ENCODE assay signal across 18 cellular contexts in the genomic region with DNA sequence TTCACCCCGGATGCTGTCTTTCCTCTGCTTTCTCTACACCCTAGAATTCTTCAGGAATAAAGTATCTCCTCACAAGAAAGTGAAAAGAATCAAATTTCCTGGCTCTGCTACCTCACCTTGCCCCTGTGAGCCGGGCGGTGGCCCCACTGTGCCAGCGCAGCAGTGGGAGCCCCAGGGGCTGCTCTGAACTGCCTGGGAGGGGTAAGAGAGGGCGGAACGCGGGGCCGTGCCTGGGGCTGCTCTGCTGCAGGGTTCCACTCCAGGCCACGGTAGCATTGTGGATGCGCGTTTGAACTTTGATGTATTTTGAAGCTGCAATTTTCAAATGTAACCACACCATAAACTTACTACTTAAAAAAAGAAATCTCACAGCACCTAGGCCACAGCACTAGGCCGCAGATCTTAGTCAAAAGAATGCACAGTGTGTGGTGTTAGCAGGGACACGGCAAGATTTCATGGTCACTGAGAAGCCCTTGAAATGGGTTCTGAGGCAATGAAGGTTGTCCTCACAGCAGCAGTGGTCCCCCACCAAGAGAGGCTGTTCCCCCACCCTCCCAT. TPM values are rescaled to one million over a fixed set of nuclear protein-coding genes. Genes with fewer than 3 reads are reported as not detected.
DNase-seq lines count a peak whose midpoint lies in the region; ATAC-seq, FAIRE-seq and TF ChIP-seq lines count a peak whose summit lies in the region.
"Had no signal": no experiment of that assay in that cellular context is flagged by ENCODE, and none has a peak within 500 bp of the region (broad histone marks: within the 10 kb centered on the region; RNA-seq: fewer than 3 reads in every experiment).

No MANE protein-coding gene starts in this region.

- H3K9me3 Mint-ChIP-seq in CD4-positive, alpha-beta T cell = no peaks in the 10 kb centered on the region
- H3K9me3 Mint-ChIP-seq in activated CD8-positive, alpha-beta T cell treated with anti-CD3 and anti-CD28 coated beads, Interleukin-2, amount 10 ng/mL, durations not matched to agents 7 days and 5 days (ENCODE audit: insufficient read depth) = no peaks in the 10 kb centered on the region
- H3K9me3 Mint-ChIP-seq in naive thymus-derived CD4-positive, alpha-beta T cell = no peaks in the 10 kb centered on the region
- no peaks in the 10 kb centered on the region for H3K9me3 Mint-ChIP-seq in T-helper 2 cell treated with Interferon-gamma antibody and Interleukin-4, amounts not matched to agents 5 μg/mL and 100 μg/mL, for 36 hours

- no peaks in the 10 kb centered on the region for H3K27me3 Mint-ChIP-seq in CD4-positive, alpha-beta T cell
- H3K27me3 Mint-ChIP-seq in activated CD8-positive, alpha-beta T cell treated with anti-CD3 and anti-CD28 coated beads, Interleukin-2, amount 10 ng/mL, durations not matched to agents 7 days and 5 days (ENCODE audit: low read depth) = no peaks in the 10 kb centered on the region
- H3K27me3 Mint-ChIP-seq in naive thymus-derived CD4-positive, alpha-beta T cell = no peaks in the 10 kb centered on the region
- H3K27me3 Mint-ChIP-seq in T-helper 2 cell treated with Interferon-gamma antibody and Interleukin-4, amounts not matched to agents 5 μg/mL and 100 μg/mL, for 36 hours (ENCODE audit: low read depth) = no peaks in the 10 kb centered on the region

- no peak for TF ChIP-seq CTCF in CD4-positive, alpha-beta T cell (IDR thresholded peaks at IDR 0.05)

- H3K9me3 ChIP-seq in CD4-positive, alpha-beta T cell (ENCODE audit: control insufficient read depth, low read length) = no peaks in the 10 kb centered on the region
- H3K9me3 ChIP-seq in naive thymus-derived CD4-positive, alpha-beta T cell (ENCODE audit: control insufficient read depth in 2 of 3, low read length in 3 of 3) = no peaks in the 10 kb centered on the region

- peaks cover 23 to 35% of the 10 kb centered on the region in 2 donors for H3K4me1 ChIP-seq in naive thymus-derived CD4-positive, alpha-beta T cell (ENCODE audit: control insufficient read depth in 2 of 2, insufficient read depth in 2 of 2, low read length in 2 of 2)

- no peaks in the 10 kb centered on the region for H3K27me3 ChIP-seq in CD4-positive, alpha-beta T cell (ENCODE audit: control insufficient read depth, insufficient read depth, low read length)
- H3K27me3 ChIP-seq in naive thymus-derived CD4-positive, alpha-beta T cell (ENCODE audit: control insufficient read depth in 2 of 2, insufficient read depth in 2 of 2, low read length in 2 of 2) = no peaks in the 10 kb centered on the region

- no peak overlapping the region for H3K4me3 ChIP-seq in naive thymus-derived CD4-positive, alpha-beta T cell (ENCODE audit: low read length)

- H3K36me3 ChIP-seq in naive thymus-derived CD4-positive, alpha-beta T cell (ENCODE audit: control insufficient read depth in 2 of 3, insufficient read depth in 3 of 3, low read length in 3 of 3) = no peaks in the 10 kb centered on the region

- FAIRE-seq in GM12891 (lab: Jason Lieb, UNC) = peak; percentile 9
- FAIRE-seq: HTR-8/SVneo had no signal

- no peak for TF ChIP-seq POLR2A in GM12891 (IDR thresholded peaks at IDR 0.05; ENCODE audit: low read depth, low read length)

- intact Hi-C loops in CD4-positive, alpha-beta T cell (cut with DNase I, micrococcal nuclease) = no loop called here
- intact Hi-C loops in naive thymus-derived CD4-positive, alpha-beta T cell (cut with micrococcal nuclease) = loop anchor here in 1 of 2 donors (5.0 kb wide), 1 partner anchor 79 kb away; no protein-coding TSS in a partner anchor

- peaks cover 48% of the 10 kb centered on the region for H3K4me1 Mint-ChIP-seq in CD4-positive, alpha-beta T cell (ENCODE audit: low read depth)
- H3K4me1 Mint-ChIP-seq in activated CD8-positive, alpha-beta T cell treated with anti-CD3 and anti-CD28 coated beads, Interleukin-2, amount 10 ng/mL, durations not matched to agents 7 days and 5 days (ENCODE audit: low read depth) = peaks cover 85% of the 10 kb centered on the region
- H3K4me1 Mint-ChIP-seq in naive thymus-derived CD4-positive, alpha-beta T cell = peaks cover 17 to 70% (median 33%) of the 10 kb centered on the region in 7 donors
- H3K4me1 Mint-ChIP-seq in T-helper 2 cell treated with Interferon-gamma antibody and Interleukin-4, amounts not matched to agents 5 μg/mL and 100 μg/mL, for 36 hours (ENCODE audit: low read depth) = peaks cover 69% of the 10 kb centered on the region

- no peak overlapping the region for H3K27ac Mint-ChIP-seq in CD4-positive, alpha-beta T cell
- peak overlapping the region; percentile 97 for H3K27ac Mint-ChIP-seq in activated CD8-positive, alpha-beta T cell treated with anti-CD3 and anti-CD28 coated beads, Interleukin-2, amount 10 ng/mL, durations not matched to agents 7 days and 5 days
- no peak overlapping the region for H3K27ac Mint-ChIP-seq in naive thymus-derived CD4-positive, alpha-beta T cell
- H3K27ac Mint-ChIP-seq in T-helper 2 cell treated with Interferon-gamma antibody and Interleukin-4, amounts not matched to agents 5 μg/mL and 100 μg/mL, for 36 hours = no peak overlapping the region

- H3K27ac ChIP-seq in CD4-positive, alpha-beta T cell (ENCODE audit: low read depth, low read length) = no peak overlapping the region
- H3K27ac ChIP-seq in naive thymus-derived CD4-positive, alpha-beta T cell (ENCODE audit: low read depth, low read length) = no peak overlapping the region
- H3K27ac ChIP-seq: C4-2B, HL-60 had no signal

- H3K36me3 Mint-ChIP-seq in CD4-positive, alpha-beta T cell (ENCODE audit: low read depth) = no peaks in the 10 kb centered on the region
- no peaks in the 10 kb centered on the region for H3K36me3 Mint-ChIP-seq in activated CD8-positive, alpha-beta T cell treated with anti-CD3 and anti-CD28 coated beads, Interleukin-2, amount 10 ng/mL, durations not matched to agents 7 days and 5 days (ENCODE audit: low read depth)
- H3K36me3 Mint-ChIP-seq in naive thymus-derived CD4-positive, alpha-beta T cell = no peaks in the 10 kb centered on the region
- H3K36me3 Mint-ChIP-seq in T-helper 2 cell treated with Interferon-gamma antibody and Interleukin-4, amounts not matched to agents 5 μg/mL and 100 μg/mL, for 36 hours (ENCODE audit: low read depth) = no peaks in the 10 kb centered on the region

- ATAC-seq in CD4-positive, alpha-beta T cell (ENCODE audit: poor library complexity) = peak; percentile 35
- ATAC-seq in activated CD8-positive, alpha-beta T cell treated with anti-CD3 and anti-CD28 coated beads, Interleukin-2, amount 10 ng/mL, durations not matched to agents 7 days and 5 days = no peak
- peak; percentile 28 for ATAC-seq in naive thymus-derived CD4-positive, alpha-beta T cell
- no peak for ATAC-seq in activated CD4-positive, CD25-positive, alpha-beta regulatory T cell treated with anti-CD3 and anti-CD28 coated beads, Interleukin-2, amount 50 U/mL, for 24 hours
- ATAC-seq in GM21390 (IDR thresholded peaks at IDR 0.05; ENCODE audit: unreplicated experiment) = no peak
- ATAC-seq: HCT116, PC-3 had no signal

- POLR2A ChIA-PET in CD4-positive, alpha-beta T cell (lab: Charles Lee) = no interaction called here
- POLR2A ChIA-PET in activated CD8-positive, alpha-beta T cell treated with anti-CD3 and anti-CD28 coated beads, Interleukin-2, amount 10 ng/mL, durations not matched to agents 7 days and 5 days (lab: Charles Lee) = interaction anchor here (3.6 to 5.1 kb wide), 2 partner anchors 20 to 45 kb away, joined by 27 to 37 read pairs; no protein-coding TSS in a partner anchor
- POLR2A ChIA-PET in naive thymus-derived CD4-positive, alpha-beta T cell (lab: Charles Lee) = interaction anchor here (0.9 kb wide), 1 partner anchor 46 kb away, joined by 3 read pairs; no protein-coding TSS in a partner anchor

- no peak for DNase-seq in CD4-positive, alpha-beta T cell
- no peak for DNase-seq in GM12891 (ENCODE audit: insufficient read length, low spot score)
- DNase-seq in activated CD8-positive, alpha-beta T cell treated with anti-CD3 and anti-CD28 coated beads, Interleukin-2, amount 10 ng/mL, durations not matched to agents 7 days and 5 days = no peak
- DNase-seq in naive thymus-derived CD4-positive, alpha-beta T cell = no peak
- DNase-seq in T-helper 2 cell treated with Interferon-gamma antibody and Interleukin-4, amounts not matched to agents 5 μg/mL and 100 μg/mL, for 36 hours (ENCODE audit: low spot score) = no peak
- DNase-seq: DMS53, NCI-H1048, NCI-H1436 treated with DMSO at 0.1 percent for 48 hours, NCI-H2029 treated with DMSO at 0.1 percent for 48 hours, NCI-H2171 treated with DMSO at 0.1 percent for 48 hours, NCI-H748 treated with DMSO at 0.1 percent for 48 hours, PC-3 had no signal

- CTCF ChIA-PET in CD4-positive, alpha-beta T cell (lab: Charles Lee) = no interaction called here
- CTCF ChIA-PET in activated CD8-positive, alpha-beta T cell treated with anti-CD3 and anti-CD28 coated beads, Interleukin-2, amount 10 ng/mL, durations not matched to agents 7 days and 5 days (lab: Charles Lee) = interaction anchor here (0.7 to 3.7 kb wide), 4 partner anchors 18 to 80 kb away, joined by 3 to 40 read pairs (median 16); no protein-coding TSS in a partner anchor
- CTCF ChIA-PET in naive thymus-derived CD4-positive, alpha-beta T cell (lab: Charles Lee) = no interaction called here

- no peak overlapping the region for H3K4me3 Mint-ChIP-seq in CD4-positive, alpha-beta T cell
- H3K4me3 Mint-ChIP-seq in activated CD8-positive, alpha-beta T cell treated with anti-CD3 and anti-CD28 coated beads, Interleukin-2, amount 10 ng/mL, durations not matched to agents 7 days and 5 days = no peak overlapping the region
- H3K4me3 Mint-ChIP-seq in naive thymus-derived CD4-positive, alpha-beta T cell = peak overlapping the region in 1 of 10 donors; percentile 25
- no peak overlapping the region for H3K4me3 Mint-ChIP-seq in T-helper 2 cell treated with Interferon-gamma antibody and Interleukin-4, amounts not matched to agents 5 μg/mL and 100 μg/mL, for 36 hours

TF ChIP-seq in GM12891, 5 proteins besides CTCF, POLR2A, EP300 and RAD21:
- TF ChIP-seq SPI1 (IDR thresholded peaks at IDR 0.05; ENCODE audit: low read depth, low read length) (no peak), PAX5 (IDR thresholded peaks at IDR 0.05; ENCODE audit: insufficient read depth, low read length, severe bottlenecking) (no peak), TAF1 (IDR thresholded peaks at IDR 0.05; ENCODE audit: low read depth, low read length) (no peak), POU2F2 (IDR thresholded peaks at IDR 0.05; ENCODE audit: low read depth, low read length) (no peak), POLR2AphosphoS5 (IDR thresholded peaks at IDR 0.05; ENCODE audit: low read depth, low read length) (no peak)

RNA-seq across cellular contexts. Expression of a gene that starts 57.5 kb away (rescaled TPM):
- 10 to 100 TPM; 69.9 to 83.4 TPM for total RNA-seq in CD4-positive, alpha-beta T cell
- polyA plus RNA-seq in GM12891 (2012; ENCODE audit: low read depth, missing spikeins) = 2.4 TPM
- total RNA-seq in activated CD8-positive, alpha-beta T cell treated with anti-CD3 and anti-CD28 coated beads, Interleukin-2, amount 10 ng/mL, durations not matched to agents 7 days and 5 days = 10 to 100 TPM; 14.4 to 14.7 TPM
- total RNA-seq in naive thymus-derived CD4-positive, alpha-beta T cell = 10 to 100 TPM in 3 of 5 experiments, 1 to 10 TPM in 2; 2.0 to 64.1 (median 22.6) TPM
- 1 to 10 TPM; 2.9 to 5.6 TPM for polyA plus RNA-seq in naive thymus-derived CD4-positive, alpha-beta T cell

Comparison
In these comparisons a context has a peak if more than half of its experiments do, and no peak if none do; other contexts are left out.
1. ATAC-seq: peak in CD4-positive, alpha-beta T cell (single experiment) and naive thymus-derived CD4-positive, alpha-beta T cell (single experiment); none in activated CD8-positive, alpha-beta T cell treated with anti-CD3 and anti-CD28 coated beads, Interleukin-2, amount 10 ng/mL, durations not matched to agents 7 days and 5 days (single experiment), activated CD4-positive, CD25-positive, alpha-beta regulatory T cell treated with anti-CD3 and anti-CD28 coated beads, Interleukin-2, amount 50 U/mL, for 24 hours (0 of 2) and GM21390 (single experiment).